In genomic region chr3:88031543-88032148, GRCh38 we compare ENCODE assay signal across 7 cellular contexts. TPM values are rescaled to one million over a fixed set of nuclear protein-coding genes. Genes with fewer than 3 reads are reported as not detected.
DNase-seq lines count a peak whose midpoint lies in the region; ATAC-seq and TF ChIP-seq lines count a peak whose summit lies in the region.

No MANE protein-coding gene starts in this region.

- peak; percentile 7 for DNase-seq in GM04503 (ENCODE audit: low read depth)
- DNase-seq in T-cell: peak in 12 of 34 experiments; percentile 2 to 21 (median 6)
- DNase-seq in omental fat pad (ENCODE audit: low spot score): no peak
- no peak for DNase-seq in NCI-H526 (lab: John Stamatoyannopoulos, UW)

- POLR2A ChIA-PET in T-cell (lab: Charles Lee): interaction anchor here (0.6 to 2.0 kb wide), 4 partner anchors 22 to 30 kb away, joined by 3 to 11 read pairs (median 4); partner anchors contain the start of genes CGGBP1 (in 2 of the 2) and ZNF654 (in 1 of the 2)

- peak overlapping the region; percentile 81 to 83 (median 81) for H3K4me3 Mint-ChIP-seq in T-cell

- peak; percentile 88 for ATAC-seq in GM19463 (IDR thresholded peaks at IDR 0.05; ENCODE audit: unreplicated experiment)
- peak; percentile 84 for ATAC-seq in HG03460 (IDR thresholded peaks at IDR 0.05; ENCODE audit: unreplicated experiment)
- peak; percentile 79 to 88 (median 84) for ATAC-seq in T-cell (replicated peaks in 1 of 4)
- ATAC-seq in esophagus mucosa: peak; percentile 18
- ATAC-seq in omental fat pad (ENCODE audit: low FRiP score): peak; percentile 76

- H3K27ac Mint-ChIP-seq in T-cell: peak overlapping the region; percentile 89 to 98

- peaks cover 37 to 54% (median 41%) of the 10 kb centered on the region in 3 donors for H3K4me1 Mint-ChIP-seq in T-cell

- no peaks in the 10 kb centered on the region for H3K36me3 Mint-ChIP-seq in T-cell

- no peak for TF ChIP-seq CTCF in omental fat pad (IDR thresholded peaks at IDR 0.05)

- CTCF ChIA-PET in T-cell (lab: Charles Lee): interaction anchor here (0.7 to 2.0 kb wide), 10 partner anchors 10 to 82 kb away, joined by 3 to 8 read pairs (median 4); partner anchors contain the start of genes CGGBP1 (in 1 of the 2) and ZNF654 (in 1 of the 2)

- no peaks in the 10 kb centered on the region for H3K9me3 Mint-ChIP-seq in T-cell

- no peaks in the 10 kb centered on the region for H3K27me3 Mint-ChIP-seq in T-cell

RNA-seq across cellular contexts. Expression of gene CGGBP1, which starts 27.2 kb away (rescaled TPM):
- 100 to 1,000 TPM in 4 of 5 donors, 10 to 100 TPM in 1; 95.7 to 131 (median 112) TPM for total RNA-seq in T-cell
- 34.4 TPM for total RNA-seq in esophagus mucosa
- 10 to 100 TPM; 48.4 to 87.5 (median 60.7) TPM for total RNA-seq in omental fat pad

RNA-seq across cellular contexts. Expression of gene ZNF654, which starts 27.4 kb away (rescaled TPM):
- 10 to 100 TPM; 14.1 to 21.5 (median 17.1) TPM for total RNA-seq in T-cell
- 13.1 TPM for total RNA-seq in esophagus mucosa
- 10 to 100 TPM; 12.5 to 19.2 (median 16.0) TPM for total RNA-seq in omental fat pad

Comparison
In these comparisons a context has a peak if more than half of its experiments do, and no peak if none do; other contexts are left out.
1. ATAC-seq: peak in every context shown above with its lines; median percentile 88 in GM19463; 84 in HG03460; 84 in T-cell; 76 in omental fat pad; 18 in esophagus mucosa.